Comparison of ENCODE assay signal across 8 cellular contexts in the genomic region with DNA sequence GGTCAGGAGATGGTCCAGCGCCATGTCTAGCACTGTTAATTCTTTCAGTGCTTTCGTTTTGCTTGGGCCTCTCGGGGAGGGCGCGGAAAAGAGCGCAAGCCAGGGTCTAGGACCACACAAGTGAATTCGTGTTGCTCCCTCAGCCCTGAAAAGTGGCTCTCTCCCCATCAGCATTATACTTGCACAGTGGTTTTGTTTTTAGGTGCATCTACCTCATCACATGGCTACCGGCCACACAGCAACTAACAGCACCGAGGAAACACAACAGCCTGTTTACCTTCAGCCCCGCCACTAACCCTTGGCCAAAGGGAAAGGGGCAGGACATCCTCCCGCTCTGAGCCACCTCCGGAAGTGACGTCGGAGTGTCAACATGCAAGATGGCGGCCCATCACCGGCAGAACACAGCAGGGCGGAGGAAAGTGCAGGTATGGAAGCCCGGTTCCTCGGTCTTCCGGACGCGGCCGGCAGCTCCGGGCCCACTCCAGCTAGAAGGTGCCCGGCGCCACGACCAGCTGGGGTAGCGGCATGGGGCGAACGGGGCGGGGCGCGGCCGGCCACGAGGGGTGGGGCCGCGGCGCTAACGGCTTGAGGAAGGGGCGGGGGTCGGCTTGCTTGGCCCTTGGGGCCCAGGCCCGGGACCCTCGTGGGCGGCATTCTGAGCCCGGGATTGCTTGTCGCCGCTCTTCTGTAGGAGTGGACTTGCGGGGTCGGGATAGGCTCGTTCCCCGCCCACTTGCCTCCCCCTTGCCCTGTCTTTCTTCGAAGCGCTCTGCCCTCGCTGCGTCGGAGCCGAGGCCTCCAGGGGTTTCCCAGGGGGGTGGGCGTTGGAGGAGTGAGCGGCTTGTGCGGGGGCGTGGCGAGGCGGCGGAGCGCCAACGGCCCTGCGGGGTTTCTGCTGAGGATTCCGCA. TPM values are rescaled to one million over a fixed set of nuclear protein-coding genes. Genes with fewer than 3 reads are reported as not detected.
A peak's percentile ranks its signal among the peaks of the same experiment; 100 is the strongest.
DNase-seq lines count a peak whose midpoint lies in the region; ATAC-seq and TF ChIP-seq lines count a peak whose summit lies in the region.

A gene (minus strand): TSS at position 296 of the 909 bp plus-strand sequence. CDS start 101,582 bp downstream, outside the sequence.
A gene (plus strand): TSS at position 368 of the 909 bp plus-strand sequence. CDS start 10 bp downstream, at position 378.

- peak within 1 kb of the TSS; percentile 96 for H3K4me3 Mint-ChIP-seq in progenitor cell of endocrine pancreas (ENCODE audit: low read depth)

- no peaks in the 10 kb centered on the region for H3K27me3 Mint-ChIP-seq in progenitor cell of endocrine pancreas

- no peaks in the 10 kb centered on the region for H3K36me3 Mint-ChIP-seq in progenitor cell of endocrine pancreas (ENCODE audit: insufficient read depth)

- peak; percentile 90 for TF ChIP-seq POLR2A in GM15510 (IDR thresholded peaks at IDR 0.05; ENCODE audit: borderline replicate concordance, extremely low read depth, insufficient read length)

- DNase-seq in NCI-H146 treated with DMSO at 0.1 percent for 48 hours (lab: John Stamatoyannopoulos, UW; ENCODE audit: unreplicated experiment) (peak; percentile 59), T-helper 1 cell (peak; percentile 79 to 94 (median 89)), amygdala (lab: John Stamatoyannopoulos, UW) (peak; percentile 52 to 96 (median 88)), left ventricle myocardium superior (peak; percentile 94), progenitor cell of endocrine pancreas (ENCODE audit: low spot score, unreplicated experiment) (peak; percentile 80), ureter (ENCODE audit: low spot score) (peak; percentile 96)

- peak within 1 kb of the TSS; percentile 96 for H3K27ac Mint-ChIP-seq in progenitor cell of endocrine pancreas

- no peaks in the 10 kb centered on the region for H3K9me3 Mint-ChIP-seq in progenitor cell of endocrine pancreas (ENCODE audit: low read depth)

- peaks cover 16% of the 10 kb centered on the region for H3K4me1 Mint-ChIP-seq in progenitor cell of endocrine pancreas (ENCODE audit: low read depth)

- ATAC-seq in HG02884 (IDR thresholded peaks at IDR 0.05; ENCODE audit: unreplicated experiment) (peak; percentile 98), left ventricle myocardium superior (peak; percentile 99)

- TF ChIP-seq CTCF in progenitor cell of endocrine pancreas (IDR thresholded peaks at IDR 0.05; ENCODE audit: unreplicated experiment) = no peak

- intact Hi-C loops in left ventricle myocardium superior (cut with micrococcal nuclease) = no loop called here

RNA-seq across cellular contexts. Expression of the first gene that starts in this region (rescaled TPM):
- total RNA-seq in left ventricle myocardium superior = not detected
- total RNA-seq in progenitor cell of endocrine pancreas = 1.5 and 1.6 TPM in 2 replicates
- total RNA-seq in ureter = 34.5 TPM

RNA-seq across cellular contexts. Expression of the second gene that starts in this region (rescaled TPM):
- total RNA-seq in left ventricle myocardium superior (33.1 TPM), progenitor cell of endocrine pancreas (69.7 and 78.3 TPM in 2 replicates), ureter (58.4 TPM)

Comparison
In these comparisons a context has a peak if more than half of its experiments do, and no peak if none do; other contexts are left out.
1. Peak in every context shown above with its lines: DNase-seq and ATAC-seq.
2. RNA of the first gene that starts in this region (total RNA-seq): 34.5 TPM in ureter (single experiment); 1.5 to 1.6 TPM in progenitor cell of endocrine pancreas and not detected in left ventricle myocardium superior (single experiment); every median in the first group is over 10 times any median in the second.